ENCODE assay signal across 7 cellular contexts in the genomic region with DNA sequence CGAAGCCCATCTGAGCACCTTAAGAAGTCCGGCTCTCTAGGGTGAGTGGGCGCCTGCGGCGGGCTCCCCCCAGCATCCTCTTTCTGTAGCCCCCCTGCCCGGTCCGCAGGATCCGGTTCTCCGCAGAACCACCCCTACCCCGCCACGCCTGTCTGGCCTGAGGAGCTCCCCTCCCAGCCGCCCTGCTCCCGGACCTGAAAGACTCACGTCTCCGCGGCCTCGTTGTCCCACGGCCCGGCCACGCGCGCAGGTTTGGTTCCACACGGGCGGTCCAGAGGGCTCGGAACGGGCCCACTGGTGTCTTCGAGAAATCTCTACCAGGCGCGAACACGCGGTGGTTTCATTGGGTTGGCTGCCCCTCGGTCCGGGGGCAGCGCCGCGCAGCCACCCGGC. TPM values are rescaled to one million over a fixed set of nuclear protein-coding genes. Genes with fewer than 3 reads are reported as not detected.
DNase-seq lines count a peak whose midpoint lies in the region; ATAC-seq and TF ChIP-seq lines count a peak whose summit lies in the region.

No MANE protein-coding gene starts in this region.

- no peaks in the 10 kb centered on the region for H3K27me3 ChIP-seq in left lung
- no peaks in the 10 kb centered on the region for H3K27me3 ChIP-seq in tibial nerve

- no peak for TF ChIP-seq POLR2A in tibial nerve (IDR thresholded peaks at IDR 0.05)

- H3K36me3 ChIP-seq in left lung (peaks cover 0 to 9% of the 10 kb centered on the region in 2 donors), tibial nerve (peaks cover 0 to 11% (median 0%) of the 10 kb centered on the region in 3 donors)

- peaks cover 32% of the 10 kb centered on the region for H3K4me1 Mint-ChIP-seq in activated naive CD8-positive, alpha-beta T cell treated with anti-CD3 and anti-CD28 coated beads, Interleukin-2, amount 10 ng/mL, durations not matched to agents 7 days and 5 days

- no peak for TF ChIP-seq EP300 in tibial nerve (IDR thresholded peaks at IDR 0.05)

- ATAC-seq in GM19395 (IDR thresholded peaks at IDR 0.05; ENCODE audit: unreplicated experiment) (peak; percentile 16), HG03064 (IDR thresholded peaks at IDR 0.05; ENCODE audit: low read depth, unreplicated experiment) (peak; percentile 19), left lung (peak; percentile 17), HG03097 (IDR thresholded peaks at IDR 0.05; ENCODE audit: low FRiP score, unreplicated experiment) (no peak), GM21825 (IDR thresholded peaks at IDR 0.05; ENCODE audit: unreplicated experiment) (no peak)
- ATAC-seq in activated naive CD8-positive, alpha-beta T cell treated with anti-CD3 and anti-CD28 coated beads, Interleukin-2, amount 10 ng/mL, durations not matched to agents 7 days and 5 days (ENCODE audit: low read depth) = no peak

- peaks cover 22% of the 10 kb centered on the region for H3K36me3 Mint-ChIP-seq in activated naive CD8-positive, alpha-beta T cell treated with anti-CD3 and anti-CD28 coated beads, Interleukin-2, amount 10 ng/mL, durations not matched to agents 7 days and 5 days

- H3K4me3 ChIP-seq in left lung (peak overlapping the region; percentile 69 to 86), tibial nerve (peak overlapping the region; percentile 84 to 98 (median 88))

- no peaks in the 10 kb centered on the region for H3K9me3 ChIP-seq in left lung
- no peaks in the 10 kb centered on the region for H3K9me3 ChIP-seq in tibial nerve

- H3K27ac ChIP-seq in left lung (peak overlapping the region; percentile 99), tibial nerve (peak overlapping the region; percentile 94 to 100 (median 97))

- intact Hi-C loops in left lung (cut with DNase I) = no loop called here

- POLR2A ChIA-PET in activated naive CD8-positive, alpha-beta T cell treated with anti-CD3 and anti-CD28 coated beads, Interleukin-2, amount 10 ng/mL, durations not matched to agents 7 days and 5 days (lab: Charles Lee) = interaction anchor here (0.6 to 3.2 kb wide), 10 partner anchors 12 to 839 kb away, joined by 3 to 12 read pairs (median 4); a partner anchor contains a TSS

- no peaks in the 10 kb centered on the region for H3K27me3 Mint-ChIP-seq in activated naive CD8-positive, alpha-beta T cell treated with anti-CD3 and anti-CD28 coated beads, Interleukin-2, amount 10 ng/mL, durations not matched to agents 7 days and 5 days

- H3K4me3 Mint-ChIP-seq in activated naive CD8-positive, alpha-beta T cell treated with anti-CD3 and anti-CD28 coated beads, Interleukin-2, amount 10 ng/mL, durations not matched to agents 7 days and 5 days = peak overlapping the region; percentile 93

- TF ChIP-seq CTCF in left lung (IDR thresholded peaks at IDR 0.05) (no peak), tibial nerve (IDR thresholded peaks at IDR 0.05) (no peak)

- H3K27ac Mint-ChIP-seq in activated naive CD8-positive, alpha-beta T cell treated with anti-CD3 and anti-CD28 coated beads, Interleukin-2, amount 10 ng/mL, durations not matched to agents 7 days and 5 days = peak overlapping the region; percentile 95

- no peak for DNase-seq in activated naive CD8-positive, alpha-beta T cell treated with anti-CD3 and anti-CD28 coated beads, Interleukin-2, amount 10 ng/mL, durations not matched to agents 7 days and 5 days
- DNase-seq in left lung (no peak), tibial nerve (ENCODE audit: low spot score in 2 of 2) (no peak)

- H3K4me1 ChIP-seq in left lung (peaks cover 12 to 36% of the 10 kb centered on the region in 2 donors), tibial nerve (peaks cover 0 to 52% (median 18%) of the 10 kb centered on the region in 4 donors)

- no peaks in the 10 kb centered on the region for H3K9me3 Mint-ChIP-seq in activated naive CD8-positive, alpha-beta T cell treated with anti-CD3 and anti-CD28 coated beads, Interleukin-2, amount 10 ng/mL, durations not matched to agents 7 days and 5 days

- WGBS in tibial nerve, 2 donors = 0 to 1% methylated on average over 15 to 35 of the region's 37 CpGs

RNA-seq across cellular contexts. Expression of a gene that starts 0.2 kb away (rescaled TPM):
- 10 to 100 TPM; 18.4 to 20.4 TPM for total RNA-seq in activated naive CD8-positive, alpha-beta T cell treated with anti-CD3 and anti-CD28 coated beads, Interleukin-2, amount 10 ng/mL, durations not matched to agents 7 days and 5 days
- total RNA-seq in left lung (10 to 100 TPM; 33.8 to 33.9 TPM), tibial nerve (10 to 100 TPM; 43.3 to 53.3 (median 44.0) TPM)

RNA-seq across cellular contexts. Expression of a gene that starts 0.8 kb away (rescaled TPM):
- 10 to 100 TPM; 82.4 to 87.4 TPM for total RNA-seq in activated naive CD8-positive, alpha-beta T cell treated with anti-CD3 and anti-CD28 coated beads, Interleukin-2, amount 10 ng/mL, durations not matched to agents 7 days and 5 days
- 10 to 100 TPM; 55.6 to 61.4 TPM for total RNA-seq in left lung
- 10 to 100 TPM; 46.1 to 82.4 (median 67.4) TPM for total RNA-seq in tibial nerve

RNA-seq across cellular contexts. Expression of a gene that starts 58.4 kb away (rescaled TPM):
- total RNA-seq in activated naive CD8-positive, alpha-beta T cell treated with anti-CD3 and anti-CD28 coated beads, Interleukin-2, amount 10 ng/mL, durations not matched to agents 7 days and 5 days = under 1 TPM; 0.19 to 0.23 TPM
- total RNA-seq in left lung (1 to 10 TPM; 5.1 to 5.5 TPM), tibial nerve (10 to 100 TPM in 1 of 4 donors, 1 to 10 TPM in 3; 6.9 to 10.2 (median 8.9) TPM)

Comparison
In these comparisons a context has a peak if more than half of its experiments do, and no peak if none do; other contexts are left out.
1. ATAC-seq: peak in GM19395 (single experiment), HG03064 (single experiment) and left lung (single experiment); none in activated naive CD8-positive, alpha-beta T cell treated with anti-CD3 and anti-CD28 coated beads, Interleukin-2, amount 10 ng/mL, durations not matched to agents 7 days and 5 days (single experiment), HG03097 (single experiment) and GM21825 (single experiment).
2. RNA of a gene that starts 58.4 kb away (total RNA-seq): 6.9 to 10.2 TPM in tibial nerve and 5.1 to 5.5 TPM in left lung; 0.19 to 0.23 TPM in activated naive CD8-positive, alpha-beta T cell treated with anti-CD3 and anti-CD28 coated beads, Interleukin-2, amount 10 ng/mL, durations not matched to agents 7 days and 5 days; every median in the first group is over 4 times any median in the second.